In genomic region chr3:18998069-18998468, GRCh38 we compare ENCODE assay signal across 33 cellular contexts.
"Had no signal": no experiment of that assay in that cellular context is flagged by ENCODE, and none has a peak within 500 bp of the region (broad histone marks: within the 10 kb centered on the region; RNA-seq: fewer than 3 reads in every experiment).

No MANE protein-coding gene starts in this region.

- H3K9me3 ChIP-seq: adrenal gland, body of pancreas, esophagus muscularis mucosa, gastrocnemius medialis had no signal

- H3K27ac ChIP-seq: adrenal gland, body of pancreas, coronary artery, dorsolateral prefrontal cortex, esophagus muscularis mucosa, foreskin keratinocyte, gastrocnemius medialis had no signal

- ATAC-seq: activated CD4-positive, alpha-beta T cell treated with anti-CD3 and anti-CD28 coated beads for 36 hours; activated CD8-positive, alpha-beta memory T cell treated with anti-CD3 and anti-CD28 coated beads, Interleukin-2, amount 10 ng/mL, durations not matched to agents 7 days and 5 days; activated CD8-positive, alpha-beta T cell treated with anti-CD3 and anti-CD28 coated beads, Interleukin-2, amount 10 ng/mL, durations not matched to agents 7 days and 5 days; activated naive CD8-positive, alpha-beta T cell treated with anti-CD3 and anti-CD28 coated beads, Interleukin-2, amount 50 U/mL, for 24 hours; body of pancreas; foreskin keratinocyte; gastrocnemius medialis had no signal

- H3K4me3 Mint-ChIP-seq: activated CD4-positive, alpha-beta memory T cell treated with anti-CD3 and anti-CD28 coated beads for 36 hours; activated CD4-positive, alpha-beta T cell treated with anti-CD3 and anti-CD28 coated beads for 36 hours; activated CD4-positive, alpha-beta T cell treated with anti-CD3 and anti-CD28 coated beads, Interleukin-2, amount 10 ng/mL, durations not matched to agents 24 days and 14 days; activated CD8-positive, alpha-beta memory T cell treated with anti-CD3 and anti-CD28 coated beads, Interleukin-2, amount 10 ng/mL, durations not matched to agents 7 days and 5 days; activated CD8-positive, alpha-beta T cell treated with anti-CD3 and anti-CD28 coated beads, Interleukin-2, amount 10 ng/mL, durations not matched to agents 7 days and 5 days; activated naive CD4-positive, alpha-beta T cell treated with anti-CD3 and anti-CD28 coated beads for 36 hours; activated naive CD4-positive, alpha-beta T cell treated with anti-CD3 and anti-CD28 coated beads, Interleukin-2, amount 50 U/mL, for 24 hours; activated naive CD8-positive, alpha-beta T cell treated with anti-CD3 and anti-CD28 coated beads for 36 hours; activated naive CD8-positive, alpha-beta T cell treated with anti-CD3 and anti-CD28 coated beads, Interleukin-2, amount 50 U/mL, for 24 hours; activated T-helper 1 cell treated with anti-CD3 and anti-CD28 coated beads, Interleukin-12 subunit alpha, Interleukin-12 subunit beta, Interleukin-2, Interleukin-4 antibody, amounts not matched to agents 30 ng/mL and 10 ng/mL and 1 ng/mL, durations not matched to agents 14 hours and 24 hours and 36 hours; central memory CD8-positive, alpha-beta T cell; dendritic cell treated with granulocyte-macrophage colony-stimulating factor and Interleukin-4, amounts not matched to agents 40 ng/mL and 50 ng/mL, for 4 days; endodermal cell had no signal

- H3K27ac Mint-ChIP-seq: activated CD4-positive, alpha-beta memory T cell treated with anti-CD3 and anti-CD28 coated beads for 36 hours; activated CD4-positive, alpha-beta T cell treated with anti-CD3 and anti-CD28 coated beads for 36 hours; activated CD4-positive, alpha-beta T cell treated with anti-CD3 and anti-CD28 coated beads, Interleukin-2, amount 10 ng/mL, durations not matched to agents 24 days and 14 days; activated CD8-positive, alpha-beta memory T cell treated with anti-CD3 and anti-CD28 coated beads, Interleukin-2, amount 10 ng/mL, durations not matched to agents 7 days and 5 days; activated CD8-positive, alpha-beta T cell treated with anti-CD3 and anti-CD28 coated beads, Interleukin-2, amount 10 ng/mL, durations not matched to agents 7 days and 5 days; activated naive CD4-positive, alpha-beta T cell treated with anti-CD3 and anti-CD28 coated beads for 36 hours; activated naive CD4-positive, alpha-beta T cell treated with anti-CD3 and anti-CD28 coated beads, Interleukin-2, amount 50 U/mL, for 24 hours; activated naive CD8-positive, alpha-beta T cell treated with anti-CD3 and anti-CD28 coated beads for 36 hours; activated naive CD8-positive, alpha-beta T cell treated with anti-CD3 and anti-CD28 coated beads, Interleukin-2, amount 50 U/mL, for 24 hours; activated T-helper 1 cell treated with anti-CD3 and anti-CD28 coated beads, Interleukin-12 subunit alpha, Interleukin-12 subunit beta, Interleukin-2, Interleukin-4 antibody, amounts not matched to agents 30 ng/mL and 10 ng/mL and 1 ng/mL, durations not matched to agents 14 hours and 24 hours and 36 hours; activated T-helper 2 cell treated with anti-CD3 and anti-CD28 coated beads, Interferon-gamma antibody, Interleukin-2, Interleukin-4, amounts not matched to agents 10 μg/mL and 5 μg/mL and 100 μg/mL, durations not matched to agents 14 hours and 24 hours and 36 hours; dendritic cell treated with granulocyte-macrophage colony-stimulating factor and Interleukin-4, amounts not matched to agents 40 ng/mL and 50 ng/mL, for 4 days; endodermal cell had no signal

- H3K27me3 ChIP-seq: adrenal gland, body of pancreas, dorsolateral prefrontal cortex, esophagus muscularis mucosa, foreskin keratinocyte, gastrocnemius medialis had no signal

- H3K36me3 ChIP-seq: adrenal gland, esophagus muscularis mucosa, gastrocnemius medialis had no signal

- H3K9me3 Mint-ChIP-seq: activated naive CD4-positive, alpha-beta T cell treated with anti-CD3 and anti-CD28 coated beads, Interleukin-2, amount 50 U/mL, for 24 hours; activated T-helper 1 cell treated with anti-CD3 and anti-CD28 coated beads, Interleukin-12 subunit alpha, Interleukin-12 subunit beta, Interleukin-2, Interleukin-4 antibody, amounts not matched to agents 30 ng/mL and 10 ng/mL and 1 ng/mL, durations not matched to agents 14 hours and 24 hours and 36 hours had no signal

- DNase-seq: activated CD4-positive, alpha-beta memory T cell treated with anti-CD3 and anti-CD28 coated beads for 36 hours; activated CD4-positive, alpha-beta T cell treated with anti-CD3 and anti-CD28 coated beads for 36 hours; activated CD4-positive, alpha-beta T cell treated with anti-CD3 and anti-CD28 coated beads, Interleukin-2, amount 10 ng/mL, durations not matched to agents 24 days and 14 days; activated CD4-positive, CD25-positive, alpha-beta regulatory T cell; activated CD4-positive, CD25-positive, alpha-beta regulatory T cell treated with anti-CD3 and anti-CD28 coated beads, Interleukin-2, amount 50 U/mL, for 72 hours; activated CD8-positive, alpha-beta memory T cell treated with anti-CD3 and anti-CD28 coated beads, Interleukin-2, amount 10 ng/mL, durations not matched to agents 7 days and 5 days; activated CD8-positive, alpha-beta memory T cell treated with anti-CD3 and anti-CD28 coated beads, Interleukin-2, amount 50 U/mL, for 4 hours; activated CD8-positive, alpha-beta T cell treated with anti-CD3 and anti-CD28 coated beads, Interleukin-2, amount 10 ng/mL, durations not matched to agents 7 days and 5 days; activated effector memory CD4-positive, alpha-beta T cell treated with anti-CD3 and anti-CD28 coated beads, Interleukin-2, amount 50 U/mL, for 16 hours; activated naive CD4-positive, alpha-beta T cell treated with anti-CD3 and anti-CD28 coated beads for 36 hours; activated naive CD8-positive, alpha-beta T cell treated with anti-CD3 and anti-CD28 coated beads for 36 hours; activated naive CD8-positive, alpha-beta T cell treated with anti-CD3 and anti-CD28 coated beads, Interleukin-2, amount 50 U/mL, for 24 hours; activated T-cell treated with anti-CD3 and anti-CD28 coated beads, Interleukin-2, amount 50 U/mL, for 1 hour; activated T-cell treated with anti-CD3 and anti-CD28 coated beads, Interleukin-2, amount 50 U/mL, for 48 hours; adrenal gland; amygdala; aorta; body of pancreas; dorsolateral prefrontal cortex; effector memory CD4-positive, alpha-beta T cell; endodermal cell; erythroblast; foreskin keratinocyte; gastrocnemius medialis; glutamatergic neuron; T-helper 2 cell had no signal

- H3K4me1 ChIP-seq: adrenal gland, body of pancreas, foreskin keratinocyte, gastrocnemius medialis had no signal

- H3K27me3 Mint-ChIP-seq: activated CD4-positive, alpha-beta memory T cell treated with anti-CD3 and anti-CD28 coated beads for 36 hours; activated CD4-positive, alpha-beta T cell treated with anti-CD3 and anti-CD28 coated beads for 36 hours; activated CD4-positive, alpha-beta T cell treated with anti-CD3 and anti-CD28 coated beads, Interleukin-2, amount 10 ng/mL, durations not matched to agents 24 days and 14 days; activated naive CD4-positive, alpha-beta T cell treated with anti-CD3 and anti-CD28 coated beads, Interleukin-2, amount 50 U/mL, for 24 hours; activated naive CD8-positive, alpha-beta T cell treated with anti-CD3 and anti-CD28 coated beads for 36 hours; dendritic cell treated with granulocyte-macrophage colony-stimulating factor and Interleukin-4, amounts not matched to agents 40 ng/mL and 50 ng/mL, for 4 days had no signal

- H3K36me3 Mint-ChIP-seq: activated CD4-positive, alpha-beta memory T cell treated with anti-CD3 and anti-CD28 coated beads for 36 hours; activated CD8-positive, alpha-beta memory T cell treated with anti-CD3 and anti-CD28 coated beads, Interleukin-2, amount 10 ng/mL, durations not matched to agents 7 days and 5 days; activated naive CD4-positive, alpha-beta T cell treated with anti-CD3 and anti-CD28 coated beads, Interleukin-2, amount 50 U/mL, for 24 hours had no signal

- H3K4me3 ChIP-seq: adrenal gland, body of pancreas, coronary artery, dorsolateral prefrontal cortex, esophagus muscularis mucosa, gastrocnemius medialis had no signal

- H3K4me1 Mint-ChIP-seq: activated CD4-positive, alpha-beta T cell treated with anti-CD3 and anti-CD28 coated beads for 36 hours; activated CD4-positive, alpha-beta T cell treated with anti-CD3 and anti-CD28 coated beads, Interleukin-2, amount 10 ng/mL, durations not matched to agents 24 days and 14 days; activated CD8-positive, alpha-beta memory T cell treated with anti-CD3 and anti-CD28 coated beads, Interleukin-2, amount 10 ng/mL, durations not matched to agents 7 days and 5 days; activated naive CD4-positive, alpha-beta T cell treated with anti-CD3 and anti-CD28 coated beads, Interleukin-2, amount 50 U/mL, for 24 hours; activated naive CD8-positive, alpha-beta T cell treated with anti-CD3 and anti-CD28 coated beads for 36 hours; activated naive CD8-positive, alpha-beta T cell treated with anti-CD3 and anti-CD28 coated beads, Interleukin-2, amount 50 U/mL, for 24 hours; central memory CD8-positive, alpha-beta T cell; endodermal cell had no signal
